16 cellular contexts compared by ENCODE assay signal in genomic region chrX:71199252-71199651, GRCh38. TPM values are rescaled to one million over a fixed set of nuclear protein-coding genes. Genes with fewer than 3 reads are reported as not detected.
DNase-seq lines count a peak whose midpoint lies in the region; ATAC-seq and TF ChIP-seq lines count a peak whose summit lies in the region.
"Had no signal": no experiment of that assay in that cellular context is flagged by ENCODE, and none has a peak within 500 bp of the region (broad histone marks: within the 10 kb centered on the region; RNA-seq: fewer than 3 reads in every experiment).

No MANE protein-coding gene starts in this region.

- H3K4me3 ChIP-seq in HEK293 (ENCODE audit: low read depth, low read length), result no peak overlapping the region
- H3K4me3 ChIP-seq: BLaER1 had no signal

- peak overlapping the region; percentile 72 for H3K27ac Mint-ChIP-seq in activated naive CD4-positive, alpha-beta T cell treated with anti-CD3 and anti-CD28 coated beads, Interleukin-2, amount 50 U/mL, for 24 hours
- H3K27ac Mint-ChIP-seq in activated naive CD4-positive, alpha-beta T cell treated with anti-CD3 and anti-CD28 coated beads, Interleukin-2, amount 50 U/mL, for 72 hours, result no peak overlapping the region
- no peak overlapping the region for H3K27ac Mint-ChIP-seq in activated T-helper 17 cell treated with anti-CD3 and anti-CD28 coated beads, Interleukin-2, amount 50 U/mL, for 72 hours
- peak overlapping the region; percentile 16 to 63 (median 50) for H3K27ac Mint-ChIP-seq in nephron

- in situ Hi-C loops in ACHN (cut with HindIII; ENCODE audit: low pct_ligation_motif_present, low pct_unique_long_range_greater_than_20kb, low sequenced_read_pairs), result no loop called here

- CTCF ChIA-PET in HEK293 (lab: Yijun Ruan, JAX), result interaction anchor here (0.6 to 1.2 kb wide), 2 partner anchors 20 to 664 kb away, joined by 3 read pairs; no protein-coding TSS in a partner anchor

- no peaks in the 10 kb centered on the region for H3K9me3 Mint-ChIP-seq in activated naive CD4-positive, alpha-beta T cell treated with anti-CD3 and anti-CD28 coated beads, Interleukin-2, amount 50 U/mL, for 24 hours
- H3K9me3 Mint-ChIP-seq in activated naive CD4-positive, alpha-beta T cell treated with anti-CD3 and anti-CD28 coated beads, Interleukin-2, amount 50 U/mL, for 72 hours, result no peaks in the 10 kb centered on the region
- no peaks in the 10 kb centered on the region for H3K9me3 Mint-ChIP-seq in activated T-helper 17 cell treated with anti-CD3 and anti-CD28 coated beads, Interleukin-2, amount 50 U/mL, for 72 hours
- peaks cover 4% of the 10 kb centered on the region for H3K9me3 Mint-ChIP-seq in nephron

- no peak for DNase-seq in activated naive CD4-positive, alpha-beta T cell treated with anti-CD3 and anti-CD28 coated beads, Interleukin-2, amount 50 U/mL, for 72 hours (ENCODE audit: low spot score in 2 of 2)
- no peak for DNase-seq in ACHN
- DNase-seq: COR-L47, HCEC 1CT, MV-4-11, NCI-H1436, NCI-H2029 treated with DMSO at 0.1 percent for 48 hours, NCI-H510A treated with DMSO at 0.1 percent for 48 hours, SHP77 treated with DMSO at 0.1 percent for 48 hours had no signal

- no peak overlapping the region for H3K27ac ChIP-seq in HEK293 (ENCODE audit: extremely low read depth, low read depth, low read length)
- H3K27ac ChIP-seq: BLaER1 had no signal

- H3K27me3 Mint-ChIP-seq in activated naive CD4-positive, alpha-beta T cell treated with anti-CD3 and anti-CD28 coated beads, Interleukin-2, amount 50 U/mL, for 24 hours, result no peaks in the 10 kb centered on the region
- H3K27me3 Mint-ChIP-seq in activated T-helper 17 cell treated with anti-CD3 and anti-CD28 coated beads, Interleukin-2, amount 50 U/mL, for 72 hours, result no peaks in the 10 kb centered on the region
- peaks cover 4% of the 10 kb centered on the region for H3K27me3 Mint-ChIP-seq in nephron (ENCODE audit: low read depth)

- H3K9me3 ChIP-seq in HEK293 (ENCODE audit: control insufficient read depth, insufficient read depth, low read depth, low read length), result no peaks in the 10 kb centered on the region; the same call in none of the 2 replicates
- H3K9me3 ChIP-seq: BLaER1 had no signal

- no peak overlapping the region for H3K4me3 Mint-ChIP-seq in activated naive CD4-positive, alpha-beta T cell treated with anti-CD3 and anti-CD28 coated beads, Interleukin-2, amount 50 U/mL, for 24 hours
- H3K4me3 Mint-ChIP-seq in activated T-helper 17 cell treated with anti-CD3 and anti-CD28 coated beads, Interleukin-2, amount 50 U/mL, for 72 hours, result peak overlapping the region; percentile 32
- H3K4me3 Mint-ChIP-seq in nephron, result no peak overlapping the region

- no peaks in the 10 kb centered on the region for H3K36me3 ChIP-seq in HEK293 (ENCODE audit: control insufficient read depth in 2 of 2, insufficient read depth in 1 of 2, low read length in 2 of 2)
- H3K36me3 ChIP-seq: BLaER1 had no signal

- H3K36me3 Mint-ChIP-seq in activated naive CD4-positive, alpha-beta T cell treated with anti-CD3 and anti-CD28 coated beads, Interleukin-2, amount 50 U/mL, for 24 hours, result peaks cover 2% of the 10 kb centered on the region
- H3K36me3 Mint-ChIP-seq in activated naive CD4-positive, alpha-beta T cell treated with anti-CD3 and anti-CD28 coated beads, Interleukin-2, amount 50 U/mL, for 72 hours, result peaks cover 6 to 23% of the 10 kb centered on the region in 2 donors
- peaks cover 11% of the 10 kb centered on the region for H3K36me3 Mint-ChIP-seq in activated T-helper 17 cell treated with anti-CD3 and anti-CD28 coated beads, Interleukin-2, amount 50 U/mL, for 72 hours (ENCODE audit: low read depth)
- H3K36me3 Mint-ChIP-seq in nephron (ENCODE audit: low read depth), result no peaks in the 10 kb centered on the region

- TF ChIP-seq CTCF in HEK293 (tag by site-specific recombination; IDR thresholded peaks at IDR 0.05) (no peak), nephron (IDR thresholded peaks at IDR 0.05; ENCODE audit: unreplicated experiment in 3 of 3) (no peak)

- ATAC-seq in activated naive CD4-positive, alpha-beta T cell treated with anti-CD3 and anti-CD28 coated beads, Interleukin-2, amount 50 U/mL, for 72 hours, result no peak
- ATAC-seq in activated T-helper 17 cell treated with anti-CD3 and anti-CD28 coated beads, Interleukin-2, amount 50 U/mL, for 72 hours (replicated peaks), result no peak
- ATAC-seq in HG02623 (IDR thresholded peaks at IDR 0.05; ENCODE audit: unreplicated experiment), result no peak

- H3K4me1 ChIP-seq in HEK293 (ENCODE audit: control insufficient read depth, insufficient read depth, low read length), result no peaks in the 10 kb centered on the region

- peaks cover 24% of the 10 kb centered on the region for H3K4me1 Mint-ChIP-seq in activated naive CD4-positive, alpha-beta T cell treated with anti-CD3 and anti-CD28 coated beads, Interleukin-2, amount 50 U/mL, for 24 hours
- H3K4me1 Mint-ChIP-seq in activated T-helper 17 cell treated with anti-CD3 and anti-CD28 coated beads, Interleukin-2, amount 50 U/mL, for 72 hours, result peaks cover 5% of the 10 kb centered on the region
- H3K4me1 Mint-ChIP-seq in nephron, result peaks cover 6% of the 10 kb centered on the region

- POLR2A ChIA-PET in HEK293 (lab: Yijun Ruan, JAX), result no interaction called here

TF ChIP-seq in HEK293, 187 proteins besides CTCF, POLR2A, EP300 and RAD21:
- no peak for TF ChIP-seq ZNF692 (tag by site-specific recombination; IDR thresholded peaks at IDR 0.05)
- TF ChIP-seq GLIS1 (tag by site-specific recombination; IDR thresholded peaks at IDR 0.05), result peak; percentile 27; the same call in 1 of the 2 replicates
TF ChIP-seq in HEK293: peak in this region for 1.

RNA-seq across cellular contexts. Expression of gene GJB1, which starts 23.8 kb away (rescaled TPM):
- under 1 TPM in 1 of 2 donors, not detected in 1; 0.16 TPM for total RNA-seq in activated naive CD4-positive, alpha-beta T cell treated with anti-CD3 and anti-CD28 coated beads, Interleukin-2, amount 50 U/mL, for 72 hours
- total RNA-seq in activated T-helper 17 cell treated with anti-CD3 and anti-CD28 coated beads, Interleukin-2, amount 50 U/mL, for 72 hours, result under 1 TPM in 1 of 2 donors, not detected in 1; 0.21 TPM
- total RNA-seq: HT1080 had no signal

RNA-seq across cellular contexts. Expression of gene NLGN3, which starts 54.6 kb away (rescaled TPM):
- 1 to 10 TPM; 2.1 to 3.6 TPM for total RNA-seq in activated naive CD4-positive, alpha-beta T cell treated with anti-CD3 and anti-CD28 coated beads, Interleukin-2, amount 50 U/mL, for 72 hours
- 1 to 10 TPM; 1.6 to 6.4 TPM for total RNA-seq in activated T-helper 17 cell treated with anti-CD3 and anti-CD28 coated beads, Interleukin-2, amount 50 U/mL, for 72 hours

RNA-seq across cellular contexts. Expression of gene ZMYM3, which starts 54.7 kb away (rescaled TPM):
- total RNA-seq in activated naive CD4-positive, alpha-beta T cell treated with anti-CD3 and anti-CD28 coated beads, Interleukin-2, amount 50 U/mL, for 72 hours, result 10 to 100 TPM in 1 of 2 donors, 1 to 10 TPM in 1; 5.1 to 32.5 TPM
- total RNA-seq in activated T-helper 17 cell treated with anti-CD3 and anti-CD28 coated beads, Interleukin-2, amount 50 U/mL, for 72 hours, result 10 to 100 TPM; 18.3 TPM

Comparison
In these comparisons a context has a peak if more than half of its experiments do, and no peak if none do; other contexts are left out.
1. H3K27ac Mint-ChIP-seq: peak in activated naive CD4-positive, alpha-beta T cell treated with anti-CD3 and anti-CD28 coated beads, Interleukin-2, amount 50 U/mL, for 24 hours (single experiment) and nephron (3 of 3); none in activated naive CD4-positive, alpha-beta T cell treated with anti-CD3 and anti-CD28 coated beads, Interleukin-2, amount 50 U/mL, for 72 hours (0 of 2) and activated T-helper 17 cell treated with anti-CD3 and anti-CD28 coated beads, Interleukin-2, amount 50 U/mL, for 72 hours (single experiment).